Comparison of ENCODE assay signal across 1 cellular context in genomic region chr17:17846003-17846402, GRCh38.
TF ChIP-seq lines count a peak whose summit lies in the region.

No MANE protein-coding gene starts in this region.

TF ChIP-seq in HepG2, 621 proteins besides CTCF, POLR2A, EP300 and RAD21:
- TF ChIP-seq HMGXB4 (CRISPR knock-in tag; IDR thresholded peaks at IDR 0.05; ENCODE audit: borderline replicate concordance in 1 of 2, low read depth in 1 of 2) (no peak), ZFP36L2 (CRISPR knock-in tag; IDR thresholded peaks at IDR 0.05) (no peak), MYC (CRISPR knock-in tag; IDR thresholded peaks at IDR 0.05; ENCODE audit: borderline replicate concordance) (no peak), FOXJ3 (CRISPR knock-in tag; IDR thresholded peaks at IDR 0.05; ENCODE audit: borderline replicate concordance) (no peak), AHDC1 (CRISPR knock-in tag; IDR thresholded peaks at IDR 0.05; ENCODE audit: borderline replicate concordance) (no peak)
